ENCODE assay signal across 8 cellular contexts in the genomic region with DNA sequence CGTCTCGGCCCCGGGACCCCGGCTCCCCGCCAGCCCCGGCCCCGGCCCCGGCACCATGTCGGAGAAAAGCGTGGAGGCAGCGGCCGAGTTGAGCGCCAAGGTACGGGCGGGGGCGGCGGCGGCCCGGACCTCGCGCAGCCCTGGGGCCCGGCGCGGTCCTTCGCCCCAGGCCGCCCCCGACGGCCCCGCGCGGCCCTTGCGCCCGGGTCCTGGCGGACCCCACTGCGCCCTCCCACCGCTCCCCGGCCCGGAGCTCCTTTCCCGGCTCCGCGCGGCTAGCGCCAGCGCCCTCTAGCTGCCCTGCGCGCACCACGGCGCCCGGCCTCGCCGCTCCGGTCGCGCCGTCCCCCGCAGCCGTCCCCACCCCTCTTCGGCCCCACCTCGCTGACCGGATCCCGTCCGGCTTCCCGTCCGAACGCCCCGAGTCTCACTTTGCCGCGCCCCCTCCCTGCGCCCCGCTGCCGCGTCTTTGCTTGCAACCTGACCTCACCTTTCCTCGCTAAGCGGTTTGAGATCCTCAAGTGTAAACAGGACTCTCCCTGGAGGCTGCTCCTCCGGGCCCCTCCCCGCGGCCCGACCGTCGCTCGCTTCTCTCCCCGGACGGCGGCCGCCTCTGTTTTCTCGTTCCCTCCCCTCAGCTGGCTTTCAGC. TPM values are rescaled to one million over a fixed set of nuclear protein-coding genes. Genes with fewer than 3 reads are reported as not detected.
DNase-seq lines count a peak whose midpoint lies in the region; ATAC-seq, FAIRE-seq and TF ChIP-seq lines count a peak whose summit lies in the region.

No MANE protein-coding gene starts in this region.

- no peaks in the 10 kb centered on the region for H3K9me3 ChIP-seq in OCI-LY1 (ENCODE audit: low read length)

- TF ChIP-seq CTCF in CD14-positive monocyte (IDR thresholded peaks at IDR 0.05) (peak; percentile 67), OCI-LY1 (IDR thresholded peaks at IDR 0.05; ENCODE audit: low read length) (peak; percentile 69), foreskin keratinocyte (conservative IDR thresholded peaks at IDR 0.05) (peak; percentile 82), nephron (IDR thresholded peaks at IDR 0.05; ENCODE audit: unreplicated experiment in 3 of 3) (peak; percentile 54 to 62 (median 61))

- intact Hi-C loops in CD14-positive monocyte (cut with micrococcal nuclease), result no loop called here

- DNase-seq in CD14-positive monocyte (ENCODE audit: low spot score) (peak; percentile 60), foreskin keratinocyte (peak in 1 of 2 donors; percentile 57), urothelium cell line (ENCODE audit: low spot score) (peak; percentile 83)
- peak; percentile 60 for DNase-seq in activated naive CD4-positive, alpha-beta T cell treated with Interleukin-2 at 50 U/mL for 16 hours

- H3K4me2 ChIP-seq in OCI-LY1 (ENCODE audit: low read length), result peak overlapping the region; percentile 78

- peak; percentile 58 for FAIRE-seq in urothelium cell line (lab: Jason Lieb, UNC)

- no peaks in the 10 kb centered on the region for H4K20me1 ChIP-seq in OCI-LY1 (ENCODE audit: insufficient read depth, low read length)

- H3K79me2 ChIP-seq in OCI-LY1 (ENCODE audit: insufficient read depth, low read length), result no peaks in the 10 kb centered on the region

- H3K36me3 ChIP-seq in OCI-LY1 (ENCODE audit: insufficient read depth, low read length), result no peaks in the 10 kb centered on the region

- H3K4me1 ChIP-seq in OCI-LY1 (ENCODE audit: insufficient read depth, low read length, severe bottlenecking) (peaks cover 35% of the 10 kb centered on the region), foreskin keratinocyte (peaks cover 16% of the 10 kb centered on the region)

- H3K27me3 ChIP-seq in OCI-LY1 (ENCODE audit: insufficient read depth, low read length), result no peaks in the 10 kb centered on the region; the same call in 1 of the 2 replicates
- H3K27me3 ChIP-seq in foreskin keratinocyte, result no peaks in the 10 kb centered on the region

- peaks cover 46 to 68% (median 67%) of the 10 kb centered on the region in 3 donors for H3K27me3 Mint-ChIP-seq in CD14-positive monocyte (ENCODE audit: low read depth in 3 of 3)
- H3K27me3 Mint-ChIP-seq in nephron (ENCODE audit: low read depth), result peaks cover under 1% of the 10 kb centered on the region

- H3K9ac ChIP-seq in OCI-LY1 (ENCODE audit: low read length), result peak overlapping the region; percentile 20; the same call in 1 of the 2 replicates

- no peak overlapping the region for H2AFZ ChIP-seq in OCI-LY1 (ENCODE audit: low read length)

- H3K9me3 Mint-ChIP-seq in CD14-positive monocyte (peaks cover 0 to 9% (median 5%) of the 10 kb centered on the region in 7 donors), nephron (no peaks in the 10 kb centered on the region)

- H3K4me3 ChIP-seq in OCI-LY1 (ENCODE audit: low read depth, low read length, poor library complexity, severe bottlenecking), result peak overlapping the region; percentile 67

- peak overlapping the region; percentile 84 to 91 for H3K4me3 Mint-ChIP-seq in CD14-positive monocyte
- H3K4me3 Mint-ChIP-seq in nephron, result peak overlapping the region; percentile 93 to 99 (median 96)

- ATAC-seq in GM19023 (IDR thresholded peaks at IDR 0.05; ENCODE audit: unreplicated experiment) (peak; percentile 51), HG03521 (IDR thresholded peaks at IDR 0.05; ENCODE audit: unreplicated experiment) (peak; percentile 48), foreskin keratinocyte (peak; percentile 53)

- H3K36me3 Mint-ChIP-seq in CD14-positive monocyte (peaks cover 8 to 19% of the 10 kb centered on the region in 2 donors), nephron (ENCODE audit: low read depth) (peaks cover 29% of the 10 kb centered on the region)

- H3K27ac ChIP-seq in OCI-LY1 (ENCODE audit: low read depth, low read length, poor library complexity, severe bottlenecking), result no peak overlapping the region
- H3K27ac ChIP-seq in foreskin keratinocyte, result peak overlapping the region; percentile 30

- H3K27ac Mint-ChIP-seq in CD14-positive monocyte (peak overlapping the region in 2 of 7 donors; percentile 15 to 46), nephron (peak overlapping the region; percentile 80 to 97 (median 97))

- no peaks in the 10 kb centered on the region for H3K9me2 ChIP-seq in OCI-LY1 (ENCODE audit: low read depth, low read length)

- H3K4me1 Mint-ChIP-seq in CD14-positive monocyte, result peaks cover 48% of the 10 kb centered on the region
- H3K4me1 Mint-ChIP-seq in nephron, result peaks cover 58% of the 10 kb centered on the region

- H3F3A ChIP-seq in OCI-LY1 (ENCODE audit: insufficient read depth, low read length), result no peaks in the 10 kb centered on the region

RNA-seq across cellular contexts. Expression of gene PTMS, which starts 0.6 kb away (rescaled TPM):
- 1 to 10 TPM; 2.4 to 2.6 TPM for polyA plus RNA-seq in CD14-positive monocyte
- 119 and 129 TPM in 2 replicates for total RNA-seq in foreskin keratinocyte
- 390 and 426 TPM in 2 replicates for polyA plus RNA-seq in foreskin keratinocyte

RNA-seq across cellular contexts. Expression of gene LAG3, which starts 5.5 kb away (rescaled TPM):
- polyA plus RNA-seq in CD14-positive monocyte, result not detected
- total RNA-seq in foreskin keratinocyte, result 0.07 and 0.24 TPM in 2 replicates
- polyA plus RNA-seq in foreskin keratinocyte, result 0.12 and 0.20 TPM in 2 replicates

RNA-seq across cellular contexts. Expression of gene MLF2, which starts 13.8 kb away (rescaled TPM):
- polyA plus RNA-seq in CD14-positive monocyte (100 to 1,000 TPM; 113 to 140 TPM), foreskin keratinocyte (285 and 297 TPM in 2 replicates)
- 180 and 181 TPM in 2 replicates for total RNA-seq in foreskin keratinocyte

RNA-seq across cellular contexts. Expression of gene CD4, which starts 22.6 kb away (rescaled TPM):
- 100 to 1,000 TPM; 269 to 371 TPM for polyA plus RNA-seq in CD14-positive monocyte
- total RNA-seq in foreskin keratinocyte, result not detected in 2 replicates
- 0.02 TPM in 1 of 2 replicates, not detected in the other for polyA plus RNA-seq in foreskin keratinocyte

RNA-seq across cellular contexts. Expression of gene COPS7A, which starts 42.9 kb away (rescaled TPM):
- polyA plus RNA-seq in CD14-positive monocyte (10 to 100 TPM; 70.1 to 77.1 TPM), foreskin keratinocyte (53.6 and 60.4 TPM in 2 replicates)
- 52.0 and 52.7 TPM in 2 replicates for total RNA-seq in foreskin keratinocyte

Comparison
In these comparisons a context has a peak if more than half of its experiments do, and no peak if none do; other contexts are left out.
1. RNA of gene PTMS, which starts 0.6 kb away (polyA plus RNA-seq): 390 to 426 TPM in foreskin keratinocyte; 2.4 to 2.6 TPM in CD14-positive monocyte; every median in the first group is over 100 times any median in the second.
2. Peak in every context shown above with its lines, with median percentiles within 50 percentile points of each other: CTCF ChIP-seq and ATAC-seq.